Comparison of ENCODE assay signal across 26 cellular contexts in genomic region chr3:4321732-4322131, GRCh38.
"Had no signal": no experiment of that assay in that cellular context is flagged by ENCODE, and none has a peak within 500 bp of the region (broad histone marks: within the 10 kb centered on the region; RNA-seq: fewer than 3 reads in every experiment).

No MANE protein-coding gene starts in this region.

- ATAC-seq: foreskin keratinocyte; gastroesophageal sphincter; heart left ventricle; left lung; naive thymus-derived CD4-positive, alpha-beta T cell; sciatic nerve; stimulated activated naive CD8-positive, alpha-beta T cell treated with anti-CD3 and anti-CD28 coated beads, Interleukin-15, amount 100 ng/mL, for 72 hours had no signal

- DNase-seq: dermis blood vessel endothelial cell; effector memory CD4-positive, alpha-beta T cell; foreskin keratinocyte; heart left ventricle; kidney; left lung; mesenchymal stem cell; midbrain; naive thymus-derived CD4-positive, alpha-beta T cell; nucleus accumbens; stimulated activated CD4-positive, alpha-beta T cell treated with anti-CD3 and anti-CD28 coated beads, Interleukin-12 subunit alpha, Interleukin-12 subunit beta, amount 100 ng/mL, for 4 hours; stimulated activated CD4-positive, alpha-beta T cell treated with anti-CD3 and anti-CD28 coated beads, Interleukin-1b, Interleukin-23, amount 100 ng/mL, for 48 hours; stimulated activated CD4-positive, alpha-beta T cell treated with anti-CD3 and anti-CD28 coated beads, Interleukin-4, amount 100 ng/mL, for 1 hour; stimulated activated CD8-positive, alpha-beta memory T cell treated with anti-CD3 and anti-CD28 coated beads, Interleukin-4, amount 100 ng/mL, for 48 hours; stimulated activated naive CD4-positive, alpha-beta T cell; stimulated activated naive CD8-positive, alpha-beta T cell treated with anti-CD3 and anti-CD28 coated beads, Interleukin-15, amount 100 ng/mL, for 72 hours; trophoblast cell had no signal

- H3K27ac ChIP-seq: coronary artery, esophagus muscularis mucosa, foreskin keratinocyte, gastroesophageal sphincter, heart left ventricle, hepatocyte, left lung, right atrium auricular region, suprapubic skin had no signal

- H3K36me3 ChIP-seq: prostate gland had no signal

- H3K4me3 ChIP-seq: coronary artery, esophagus muscularis mucosa, gastroesophageal sphincter, heart left ventricle, hepatocyte, left lung, prostate gland, right atrium auricular region, smooth muscle cell, suprapubic skin had no signal

- H3K9me3 ChIP-seq: esophagus muscularis mucosa, gastroesophageal sphincter, prostate gland, right atrium auricular region, suprapubic skin had no signal

- H3K4me1 ChIP-seq: foreskin keratinocyte had no signal

- H3K27me3 ChIP-seq: esophagus muscularis mucosa, foreskin keratinocyte, gastroesophageal sphincter, heart left ventricle, hepatocyte, left lung, right atrium auricular region, suprapubic skin had no signal

- H3K4me2 ChIP-seq: hepatocyte, smooth muscle cell had no signal

- H2AFZ ChIP-seq: hepatocyte had no signal

- H3K79me2 ChIP-seq: hepatocyte had no signal
